14 cellular contexts compared by ENCODE assay signal in genomic region chr19:18741566-18742121, GRCh38. TPM values are rescaled to one million over a fixed set of nuclear protein-coding genes. Genes with fewer than 3 reads are reported as not detected.
A peak's percentile ranks its signal among the peaks of the same experiment; 100 is the strongest.
DNase-seq lines count a peak whose midpoint lies in the region; ATAC-seq and TF ChIP-seq lines count a peak whose summit lies in the region.
"Had no signal": no experiment of that assay in that cellular context is flagged by ENCODE, and none has a peak within 500 bp of the region (broad histone marks: within the 10 kb centered on the region; RNA-seq: fewer than 3 reads in every experiment).

No MANE protein-coding gene starts in this region.

- H3K27me3 ChIP-seq in right cardiac atrium (ENCODE audit: control insufficient read depth, insufficient read depth) (no peaks in the 10 kb centered on the region), prostate gland (replicated peaks; ENCODE audit: insufficient read depth) (no peaks in the 10 kb centered on the region)

- H3K27me3 Mint-ChIP-seq in activated T-helper 2 cell treated with anti-CD3 and anti-CD28 coated beads, Interferon-gamma antibody, Interleukin-2, Interleukin-4, amounts not matched to agents 10 μg/mL and 5 μg/mL and 100 μg/mL, durations not matched to agents 14 hours and 24 hours and 36 hours (ENCODE audit: low read depth), result no peaks in the 10 kb centered on the region
- H3K27me3 Mint-ChIP-seq: naive thymus-derived CD8-positive, alpha-beta T cell; stimulated activated memory B cell treated with anti-CD40 and anti-IgM and Interleukin-4, amounts not matched to agents 10 μg/mL and 1 μg/mL and 100 μg/mL, for 72 hours had no signal

- DNase-seq in HuH-7.5 (ENCODE audit: low spot score) (peak; percentile 50), NCI-H748 treated with DMSO at 0.1 percent for 48 hours (lab: John Stamatoyannopoulos, UW) (peak; percentile 31), right cardiac atrium (peak; percentile 74 to 85 (median 80)), prostate gland (ENCODE audit: low spot score) (peak; percentile 75), T-helper 1 cell (no peak), DMS 273 (lab: John Stamatoyannopoulos, UW; ENCODE audit: unreplicated experiment) (no peak)
- DNase-seq in activated T-helper 2 cell treated with anti-CD3 and anti-CD28 coated beads, Interferon-gamma antibody, Interleukin-2, Interleukin-4, amounts not matched to agents 10 μg/mL and 5 μg/mL and 100 μg/mL, durations not matched to agents 14 hours and 24 hours and 36 hours (ENCODE audit: low spot score), result no peak
- DNase-seq: activated CD8-positive, alpha-beta memory T cell treated with anti-CD3 and anti-CD28 coated beads, Interleukin-2, amount 50 U/mL, for 4 hours; naive thymus-derived CD8-positive, alpha-beta T cell; T1000 had no signal

- H3K4me1 Mint-ChIP-seq in activated T-helper 2 cell treated with anti-CD3 and anti-CD28 coated beads, Interferon-gamma antibody, Interleukin-2, Interleukin-4, amounts not matched to agents 10 μg/mL and 5 μg/mL and 100 μg/mL, durations not matched to agents 14 hours and 24 hours and 36 hours (ENCODE audit: low read depth), result no peaks in the 10 kb centered on the region
- H3K4me1 Mint-ChIP-seq: stimulated activated memory B cell treated with anti-CD40 and anti-IgM and Interleukin-4, amounts not matched to agents 10 μg/mL and 1 μg/mL and 100 μg/mL, for 72 hours had no signal

- no peak for TF ChIP-seq CTCF in prostate gland (IDR thresholded peaks at IDR 0.05)

- TF ChIP-seq POLR2A in prostate gland (IDR thresholded peaks at IDR 0.05), result no peak

- H3K4me3 Mint-ChIP-seq in activated T-helper 2 cell treated with anti-CD3 and anti-CD28 coated beads, Interferon-gamma antibody, Interleukin-2, Interleukin-4, amounts not matched to agents 10 μg/mL and 5 μg/mL and 100 μg/mL, durations not matched to agents 14 hours and 24 hours and 36 hours (ENCODE audit: low read depth), result no peak overlapping the region
- H3K4me3 Mint-ChIP-seq: naive thymus-derived CD8-positive, alpha-beta T cell; stimulated activated memory B cell treated with anti-CD40 and anti-IgM and Interleukin-4, amounts not matched to agents 10 μg/mL and 1 μg/mL and 100 μg/mL, for 72 hours had no signal

- H3K9me3 ChIP-seq in right cardiac atrium (ENCODE audit: control insufficient read depth, low read length), result no peaks in the 10 kb centered on the region
- no peaks in the 10 kb centered on the region for H3K9me3 ChIP-seq in prostate gland

- H3K4me1 ChIP-seq in right cardiac atrium (ENCODE audit: control insufficient read depth, insufficient read depth, low read length) (peaks cover 14% of the 10 kb centered on the region), prostate gland (replicated peaks) (peaks cover 15% of the 10 kb centered on the region)

- H3K4me3 ChIP-seq in right cardiac atrium (ENCODE audit: low read length) (no peak overlapping the region), prostate gland (no peak overlapping the region)

- H3K36me3 Mint-ChIP-seq in activated T-helper 2 cell treated with anti-CD3 and anti-CD28 coated beads, Interferon-gamma antibody, Interleukin-2, Interleukin-4, amounts not matched to agents 10 μg/mL and 5 μg/mL and 100 μg/mL, durations not matched to agents 14 hours and 24 hours and 36 hours (ENCODE audit: low read depth), result no peaks in the 10 kb centered on the region
- H3K36me3 Mint-ChIP-seq: naive thymus-derived CD8-positive, alpha-beta T cell; stimulated activated memory B cell treated with anti-CD40 and anti-IgM and Interleukin-4, amounts not matched to agents 10 μg/mL and 1 μg/mL and 100 μg/mL, for 72 hours had no signal

- intact Hi-C loops in right cardiac atrium (cut with DNase I) (no loop called here), prostate gland (cut with DNase I) (no loop called here)
- intact Hi-C loops in activated T-helper 2 cell treated with anti-CD3 and anti-CD28 coated beads, Interferon-gamma antibody, Interleukin-2, Interleukin-4, amounts not matched to agents 10 μg/mL and 5 μg/mL and 100 μg/mL, durations not matched to agents 14 hours and 24 hours and 36 hours (cut with micrococcal nuclease), result no loop called here

- ATAC-seq in right cardiac atrium, result peak; percentile 53 to 73
- no peak for ATAC-seq in GM19395 (IDR thresholded peaks at IDR 0.05; ENCODE audit: unreplicated experiment)
- ATAC-seq: naive thymus-derived CD8-positive, alpha-beta T cell; stimulated activated memory B cell treated with anti-CD40 and anti-IgM and Interleukin-4, amounts not matched to agents 10 μg/mL and 1 μg/mL and 100 μg/mL, for 72 hours had no signal

- H3K36me3 ChIP-seq in prostate gland, result no peaks in the 10 kb centered on the region

- no peak overlapping the region for H3K27ac Mint-ChIP-seq in activated T-helper 2 cell treated with anti-CD3 and anti-CD28 coated beads, Interferon-gamma antibody, Interleukin-2, Interleukin-4, amounts not matched to agents 10 μg/mL and 5 μg/mL and 100 μg/mL, durations not matched to agents 14 hours and 24 hours and 36 hours
- H3K27ac Mint-ChIP-seq: endodermal cell; stimulated activated memory B cell treated with anti-CD40 and anti-IgM and Interleukin-4, amounts not matched to agents 10 μg/mL and 1 μg/mL and 100 μg/mL, for 72 hours had no signal

- no peaks in the 10 kb centered on the region for H3K9me3 Mint-ChIP-seq in activated T-helper 2 cell treated with anti-CD3 and anti-CD28 coated beads, Interferon-gamma antibody, Interleukin-2, Interleukin-4, amounts not matched to agents 10 μg/mL and 5 μg/mL and 100 μg/mL, durations not matched to agents 14 hours and 24 hours and 36 hours
- H3K9me3 Mint-ChIP-seq: endodermal cell; naive thymus-derived CD8-positive, alpha-beta T cell; stimulated activated memory B cell treated with anti-CD40 and anti-IgM and Interleukin-4, amounts not matched to agents 10 μg/mL and 1 μg/mL and 100 μg/mL, for 72 hours had no signal

- 46% methylated on average over 18 of the region's 18 CpGs for WGBS in right cardiac atrium
- 18% methylated on average over 18 of the region's 18 CpGs for WGBS in prostate gland

- no peak overlapping the region for H3K27ac ChIP-seq in right cardiac atrium (ENCODE audit: low read length)
- H3K27ac ChIP-seq in prostate gland, result peak overlapping the region; percentile 39 to 57
- H3K27ac ChIP-seq: KMS-11 had no signal

RNA-seq across cellular contexts. Expression of gene COMP, which starts 49.5 kb away (rescaled TPM):
- total RNA-seq in right cardiac atrium (10 to 100 TPM in 1 of 4 donors, 1 to 10 TPM in 3; 1.5 to 13.7 (median 4.7) TPM), prostate gland (1 to 10 TPM in 1 of 2 donors, under 1 TPM in 1; 0.09 to 2.0 TPM)
- polyA plus RNA-seq in right cardiac atrium, result 2.2 TPM
- total RNA-seq in activated T-helper 2 cell treated with anti-CD3 and anti-CD28 coated beads, Interferon-gamma antibody, Interleukin-2, Interleukin-4, amounts not matched to agents 10 μg/mL and 5 μg/mL and 100 μg/mL, durations not matched to agents 14 hours and 24 hours and 36 hours, result not detected in 2 replicates
- total RNA-seq: endodermal cell; naive thymus-derived CD8-positive, alpha-beta T cell had no signal
- polyA plus RNA-seq: naive thymus-derived CD8-positive, alpha-beta T cell had no signal

RNA-seq across cellular contexts. Expression of gene CRTC1, which starts 58.2 kb away (rescaled TPM):
- total RNA-seq in right cardiac atrium (10 to 100 TPM in 3 of 4 donors, 1 to 10 TPM in 1; 9.2 to 15.1 (median 13.6) TPM), prostate gland (10 to 100 TPM in 1 of 2 donors, 1 to 10 TPM in 1; 6.7 to 24.4 TPM)
- polyA plus RNA-seq in right cardiac atrium, result 9.5 TPM
- 6.4 and 7.0 TPM in 2 replicates for total RNA-seq in activated T-helper 2 cell treated with anti-CD3 and anti-CD28 coated beads, Interferon-gamma antibody, Interleukin-2, Interleukin-4, amounts not matched to agents 10 μg/mL and 5 μg/mL and 100 μg/mL, durations not matched to agents 14 hours and 24 hours and 36 hours

Comparison
In these comparisons a context has a peak if more than half of its experiments do, and no peak if none do; other contexts are left out.
1. DNase-seq: peak in HuH-7.5 (single experiment), NCI-H748 treated with DMSO at 0.1 percent for 48 hours (single experiment), right cardiac atrium (3 of 3) and prostate gland (single experiment); none in T-helper 1 cell (0 of 5), activated T-helper 2 cell treated with anti-CD3 and anti-CD28 coated beads, Interferon-gamma antibody, Interleukin-2, Interleukin-4, amounts not matched to agents 10 μg/mL and 5 μg/mL and 100 μg/mL, durations not matched to agents 14 hours and 24 hours and 36 hours (single experiment) and DMS 273 (single experiment).